In genomic region chr11:119729581-119730346, GRCh38 we compare ENCODE assay signal across 8 cellular contexts. TPM values are rescaled to one million over a fixed set of nuclear protein-coding genes. Genes with fewer than 3 reads are reported as not detected.
A peak's percentile ranks its signal among the peaks of the same experiment; 100 is the strongest.
DNase-seq lines count a peak whose midpoint lies in the region; ATAC-seq and TF ChIP-seq lines count a peak whose summit lies in the region.

No MANE protein-coding gene starts in this region.

- H3K36me3 Mint-ChIP-seq in T-helper 2 cell treated with Interferon-gamma antibody and Interleukin-4, amounts not matched to agents 5 μg/mL and 100 μg/mL, for 36 hours (ENCODE audit: low read depth), result no peaks in the 10 kb centered on the region
- H3K36me3 Mint-ChIP-seq in endodermal cell (ENCODE audit: low read depth), result no peaks in the 10 kb centered on the region

- H3K27me3 ChIP-seq in SJCRH30, result no peaks in the 10 kb centered on the region
- H3K27me3 ChIP-seq in endodermal cell (ENCODE audit: control insufficient read depth, insufficient read depth, low read length, poor library complexity, severe bottlenecking), result peaks cover 32% of the 10 kb centered on the region
- no peaks in the 10 kb centered on the region for H3K27me3 ChIP-seq in tibial nerve

- no peak for TF ChIP-seq EP300 in tibial nerve (IDR thresholded peaks at IDR 0.05)

- ATAC-seq in HG02852 (IDR thresholded peaks at IDR 0.05; ENCODE audit: unreplicated experiment), result peak; percentile 22

- H3K36me3 ChIP-seq in SJCRH30, result peaks cover 4% of the 10 kb centered on the region; the same call in 1 of the 2 replicates
- no peaks in the 10 kb centered on the region for H3K36me3 ChIP-seq in endodermal cell (ENCODE audit: control insufficient read depth, insufficient read depth, low read length)
- no peaks in the 10 kb centered on the region for H3K36me3 ChIP-seq in mesodermal cell (ENCODE audit: control insufficient read depth, insufficient read depth, low read length)
- H3K36me3 ChIP-seq in tibial nerve, result no peaks in the 10 kb centered on the region

- no peak overlapping the region for H3K9ac ChIP-seq in endodermal cell (ENCODE audit: extremely low read depth, low read length, poor library complexity, severe bottlenecking)

- TF ChIP-seq POLR2A in tibial nerve (IDR thresholded peaks at IDR 0.05), result no peak

- H3K4me1 ChIP-seq in SJCRH30 (peaks cover 7% of the 10 kb centered on the region; the same call in 1 of the 2 replicates), endodermal cell (ENCODE audit: control insufficient read depth, insufficient read depth, low read length) (peaks cover 13% of the 10 kb centered on the region), mesodermal cell (ENCODE audit: control insufficient read depth, insufficient read depth, low read length, poor library complexity, severe bottlenecking) (peaks cover 8% of the 10 kb centered on the region), tibial nerve (peaks cover 0 to 39% (median 22%) of the 10 kb centered on the region in 4 donors)

- H3K27ac Mint-ChIP-seq in T-helper 2 cell treated with Interferon-gamma antibody and Interleukin-4, amounts not matched to agents 5 μg/mL and 100 μg/mL, for 36 hours, result no peak overlapping the region
- no peak overlapping the region for H3K27ac Mint-ChIP-seq in endodermal cell

- WGBS in endodermal cell (ENCODE audit: insufficient coverage in 1 of 2, insufficient read length in 1 of 2), 2 experiments, result 14 to 23% methylated on average over 8 to 35 of the region's 35 CpGs
- 6 to 11% methylated on average over 15 to 19 of the region's 35 CpGs for WGBS in mesodermal cell (ENCODE audit: insufficient coverage in 2 of 2), 2 experiments
- WGBS in tibial nerve, 2 donors, result 0 to 1% methylated on average over 35 of the region's 35 CpGs

- H3K27me3 Mint-ChIP-seq in T-helper 2 cell treated with Interferon-gamma antibody and Interleukin-4, amounts not matched to agents 5 μg/mL and 100 μg/mL, for 36 hours (ENCODE audit: low read depth), result peaks cover 67% of the 10 kb centered on the region
- H3K27me3 Mint-ChIP-seq in endodermal cell (ENCODE audit: insufficient read depth), result peaks cover 35% of the 10 kb centered on the region

- no peak for DNase-seq in T-helper 2 cell treated with Interferon-gamma antibody and Interleukin-4, amounts not matched to agents 5 μg/mL and 100 μg/mL, for 36 hours (ENCODE audit: low spot score)
- DNase-seq in T-helper 2 cell, result no peak
- DNase-seq in SJCRH30, result no peak
- peak; percentile 71 for DNase-seq in endodermal cell
- peak in 1 of 2 donors; percentile 50 for DNase-seq in tibial nerve (ENCODE audit: low spot score in 2 of 2)
- no peak for DNase-seq in NCI-H345 treated with DMSO at 0.1 percent for 48 hours (lab: John Stamatoyannopoulos, UW; ENCODE audit: unreplicated experiment)

- no peaks in the 10 kb centered on the region for H3K9me3 Mint-ChIP-seq in T-helper 2 cell treated with Interferon-gamma antibody and Interleukin-4, amounts not matched to agents 5 μg/mL and 100 μg/mL, for 36 hours
- no peaks in the 10 kb centered on the region for H3K9me3 Mint-ChIP-seq in endodermal cell

- H3K9me3 ChIP-seq in SJCRH30 (replicated peaks) (no peaks in the 10 kb centered on the region), endodermal cell (ENCODE audit: control insufficient read depth, low read length) (no peaks in the 10 kb centered on the region), mesodermal cell (ENCODE audit: control insufficient read depth, low read length) (no peaks in the 10 kb centered on the region), tibial nerve (no peaks in the 10 kb centered on the region)

- no peak overlapping the region; the same call in 1 of the 2 replicates for H3K27ac ChIP-seq in SJCRH30
- H3K27ac ChIP-seq in endodermal cell (ENCODE audit: low read depth, low read length), result no peak overlapping the region
- no peak overlapping the region for H3K27ac ChIP-seq in mesodermal cell (ENCODE audit: low read depth, low read length, severe bottlenecking)
- peak overlapping the region; percentile 74 to 91 (median 86) for H3K27ac ChIP-seq in tibial nerve

- H3K4me3 Mint-ChIP-seq in T-helper 2 cell treated with Interferon-gamma antibody and Interleukin-4, amounts not matched to agents 5 μg/mL and 100 μg/mL, for 36 hours, result peak overlapping the region; percentile 66
- peak overlapping the region; percentile 92 for H3K4me3 Mint-ChIP-seq in endodermal cell

- H3K4me1 Mint-ChIP-seq in T-helper 2 cell treated with Interferon-gamma antibody and Interleukin-4, amounts not matched to agents 5 μg/mL and 100 μg/mL, for 36 hours (ENCODE audit: low read depth), result peaks cover 3% of the 10 kb centered on the region
- peaks cover 30% of the 10 kb centered on the region for H3K4me1 Mint-ChIP-seq in endodermal cell

- H3K4me3 ChIP-seq in SJCRH30, result peak overlapping the region; percentile 97
- peak overlapping the region; percentile 74 for H3K4me3 ChIP-seq in endodermal cell (ENCODE audit: low read length)
- H3K4me3 ChIP-seq in mesodermal cell (ENCODE audit: extremely low read depth, insufficient read depth, low read length, poor library complexity, severe bottlenecking), result peak overlapping the region; percentile 81
- peak overlapping the region; percentile 63 to 86 (median 70) for H3K4me3 ChIP-seq in tibial nerve

- TF ChIP-seq CTCF in endodermal cell (conservative IDR thresholded peaks at IDR 0.05), result no peak
- TF ChIP-seq CTCF in tibial nerve (IDR thresholded peaks at IDR 0.05), result peak in 1 of 5 experiments; percentile 4

RNA-seq across cellular contexts. Expression of gene NECTIN1, which starts 0.8 kb away (rescaled TPM):
- total RNA-seq in SJCRH30 (2014; rRNA removed; shearing (Covaris generic)), result 61.1 and 61.7 TPM in 2 replicates
- total RNA-seq in endodermal cell (10 to 100 TPM; 29.3 to 45.3 TPM), tibial nerve (10 to 100 TPM in 3 of 4 donors, 1 to 10 TPM in 1; 6.0 to 29.1 (median 14.0) TPM)
- polyA plus RNA-seq in endodermal cell (2013, experiment 1 of 2), result 40.7 TPM
- polyA plus RNA-seq in endodermal cell (2013, experiment 2 of 2), result 31.7 TPM
- 18.7 TPM for polyA plus RNA-seq in mesodermal cell (2013, experiment 1 of 2)
- 16.0 TPM for polyA plus RNA-seq in mesodermal cell (2013, experiment 2 of 2)

Comparison
In these comparisons a context has a peak if more than half of its experiments do, and no peak if none do; other contexts are left out.
1. H3K27ac ChIP-seq: peak in tibial nerve (4 of 4); none in SJCRH30 (single experiment), endodermal cell (single experiment) and mesodermal cell (single experiment).
2. Peak in every context shown above with its lines, with median percentiles within 50 percentile points of each other: H3K4me3 ChIP-seq.